Comparison of ENCODE assay signal across 8 cellular contexts in the genomic region with DNA sequence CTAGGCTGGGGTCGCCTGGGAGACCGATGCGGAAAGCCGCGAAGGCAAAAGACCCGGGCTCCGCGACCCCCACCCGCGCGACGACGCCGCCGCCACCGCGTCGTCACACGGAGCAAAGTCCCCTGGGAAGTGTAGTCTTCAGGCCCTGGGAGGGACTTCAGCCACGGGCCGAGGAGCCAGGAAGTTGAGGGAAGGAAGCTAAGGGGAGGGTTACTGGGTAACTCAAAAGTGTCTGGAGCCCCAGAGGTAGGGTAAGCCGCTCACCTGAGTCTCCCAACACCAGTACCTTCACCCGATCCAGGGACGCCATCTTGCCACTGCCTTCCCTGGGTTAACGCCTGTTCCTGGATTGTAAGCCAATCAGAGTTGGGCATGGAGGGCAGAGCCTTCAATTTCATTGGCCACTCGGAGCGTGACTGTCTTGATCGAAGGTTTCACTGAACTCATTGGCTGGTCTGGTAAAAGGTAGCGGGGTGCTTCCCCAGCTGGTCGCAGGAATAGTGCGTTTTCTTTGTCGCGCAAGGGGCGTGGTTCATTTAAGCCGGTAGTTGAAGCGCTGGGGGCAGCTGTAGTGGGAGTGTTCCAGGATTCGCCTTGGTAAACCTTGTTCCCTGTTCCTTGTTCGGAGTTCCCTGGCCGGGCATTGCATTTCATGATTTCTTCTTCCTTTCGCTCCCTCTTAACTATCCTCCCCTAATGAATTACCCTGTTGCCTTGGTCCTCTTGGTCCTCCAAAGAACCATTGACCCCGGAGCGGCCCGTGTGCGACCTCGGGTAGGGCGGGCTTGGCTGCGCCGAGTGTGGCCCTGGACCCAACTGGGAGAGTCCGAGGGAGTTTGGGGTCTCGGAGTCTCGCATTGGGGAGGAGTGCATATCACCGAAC. TPM values are rescaled to one million over a fixed set of nuclear protein-coding genes. Genes with fewer than 3 reads are reported as not detected.
DNase-seq lines count a peak whose midpoint lies in the region; ATAC-seq and TF ChIP-seq lines count a peak whose summit lies in the region.

A gene (plus strand): TSS at position 547 of the 883 bp plus-strand sequence. CDS start 7,809 bp downstream, outside the sequence.
A gene with protein sequence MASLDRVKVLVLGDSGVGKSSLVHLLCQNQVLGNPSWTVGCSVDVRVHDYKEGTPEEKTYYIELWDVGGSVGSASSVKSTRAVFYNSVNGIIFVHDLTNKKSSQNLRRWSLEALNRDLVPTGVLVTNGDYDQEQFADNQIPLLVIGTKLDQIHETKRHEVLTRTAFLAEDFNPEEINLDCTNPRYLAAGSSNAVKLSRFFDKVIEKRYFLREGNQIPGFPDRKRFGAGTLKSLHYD (minus strand): TSS at position 319 of the 883 bp plus-strand sequence. CDS start 9 bp downstream, at position 310.

- H2AFZ ChIP-seq in SU-DHL-6 (ENCODE audit: low read depth, low read length, severe bottlenecking): peak within 1 kb of the TSS; percentile 91

- H3K9me3 ChIP-seq in SU-DHL-6 (ENCODE audit: insufficient read depth, low read length) (no peaks in the 10 kb centered on the region), thymus (ENCODE audit: control insufficient read depth) (no peaks in the 10 kb centered on the region)

- H3K4me2 ChIP-seq in SU-DHL-6 (ENCODE audit: low read depth, low read length, poor library complexity, severe bottlenecking): peak within 1 kb of the TSS; percentile 99

- peak within 1 kb of the TSS; percentile 90 for H3K27ac Mint-ChIP-seq in activated naive CD8-positive, alpha-beta T cell treated with anti-CD3 and anti-CD28 coated beads, Interleukin-2, amount 10 ng/mL, durations not matched to agents 7 days and 5 days
- H3K27ac Mint-ChIP-seq in osteocyte (ENCODE audit: unreplicated experiment): peak within 1 kb of the TSS; percentile 97

- H3K9me3 Mint-ChIP-seq in activated naive CD8-positive, alpha-beta T cell treated with anti-CD3 and anti-CD28 coated beads, Interleukin-2, amount 10 ng/mL, durations not matched to agents 7 days and 5 days: no peaks in the 10 kb centered on the region
- peaks cover under 1% of the 10 kb centered on the region for H3K9me3 Mint-ChIP-seq in osteocyte (ENCODE audit: unreplicated experiment)

- no peaks in the 10 kb centered on the region for H3F3A ChIP-seq in SU-DHL-6 (ENCODE audit: insufficient read depth)

- H3K4me3 ChIP-seq in SU-DHL-6 (ENCODE audit: insufficient read depth, low read length, poor library complexity, severe bottlenecking) (peak within 1 kb of the TSS; percentile 99), thymus (ENCODE audit: low read length) (peak within 1 kb of the TSS; percentile 90)

- under 1% methylated on average over 52 of the region's 52 CpGs for WGBS in thymus

- H3K4me3 Mint-ChIP-seq in activated naive CD8-positive, alpha-beta T cell treated with anti-CD3 and anti-CD28 coated beads, Interleukin-2, amount 10 ng/mL, durations not matched to agents 7 days and 5 days: peak within 1 kb of the TSS; percentile 85
- peak within 1 kb of the TSS; percentile 78 for H3K4me3 Mint-ChIP-seq in osteocyte (ENCODE audit: unreplicated experiment)

- no peaks in the 10 kb centered on the region for H3K9me2 ChIP-seq in SU-DHL-6 (replicated peaks; ENCODE audit: insufficient read depth, low read length)

- TF ChIP-seq POLR2A in GM10847 (IDR thresholded peaks at IDR 0.05; ENCODE audit: extremely low read depth, insufficient read length): peak; percentile 44

- peaks cover 9% of the 10 kb centered on the region for H3K4me1 ChIP-seq in thymus (ENCODE audit: control insufficient read depth, insufficient read depth, low read length)

- no peaks in the 10 kb centered on the region for H4K20me1 ChIP-seq in SU-DHL-6 (ENCODE audit: low read depth, low read length)

- intact Hi-C loops in head of caudate nucleus (cut with DNase I): no loop called here

- TF ChIP-seq CTCF in SU-DHL-6 (IDR thresholded peaks at IDR 0.05; ENCODE audit: insufficient read depth, low read length, poor library complexity, severe bottlenecking) (no peak), osteocyte (IDR thresholded peaks at IDR 0.05) (no peak)

- peaks cover 23% of the 10 kb centered on the region for H3K4me1 Mint-ChIP-seq in activated naive CD8-positive, alpha-beta T cell treated with anti-CD3 and anti-CD28 coated beads, Interleukin-2, amount 10 ng/mL, durations not matched to agents 7 days and 5 days
- H3K4me1 Mint-ChIP-seq in osteocyte (ENCODE audit: unreplicated experiment): peaks cover 27% of the 10 kb centered on the region

- H3K27ac ChIP-seq in SU-DHL-6 (ENCODE audit: low read depth, low read length) (peak within 1 kb of the TSS; percentile 93), thymus (ENCODE audit: low read depth) (peak within 1 kb of the TSS; percentile 95)

- DNase-seq in NCI-H128 (lab: John Stamatoyannopoulos, UW; ENCODE audit: unreplicated experiment) (peak; percentile 99), head of caudate nucleus (peak; percentile 94 to 100 (median 99)), osteocyte (ENCODE audit: extremely low spot score, unreplicated experiment) (peak; percentile 98)
- peak; percentile 89 for DNase-seq in activated naive CD8-positive, alpha-beta T cell treated with anti-CD3 and anti-CD28 coated beads, Interleukin-2, amount 10 ng/mL, durations not matched to agents 7 days and 5 days

- H3K36me3 ChIP-seq in SU-DHL-6 (ENCODE audit: low read length) (peaks cover 3% of the 10 kb centered on the region; the same call in 1 of the 2 replicates), thymus (ENCODE audit: control insufficient read depth, insufficient read depth) (no peaks in the 10 kb centered on the region)

- H3K36me3 Mint-ChIP-seq in activated naive CD8-positive, alpha-beta T cell treated with anti-CD3 and anti-CD28 coated beads, Interleukin-2, amount 10 ng/mL, durations not matched to agents 7 days and 5 days: peaks cover 12% of the 10 kb centered on the region
- H3K36me3 Mint-ChIP-seq in osteocyte (ENCODE audit: unreplicated experiment): peaks cover 6% of the 10 kb centered on the region

- no peaks in the 10 kb centered on the region for H3K27me3 ChIP-seq in SU-DHL-6 (ENCODE audit: low read length)
- no peaks in the 10 kb centered on the region for H3K27me3 ChIP-seq in thymus (ENCODE audit: control insufficient read depth, insufficient read depth)

- H3K9ac ChIP-seq in SU-DHL-6 (ENCODE audit: low read length): peak within 1 kb of the TSS; percentile 94

- no peaks in the 10 kb centered on the region for H3K27me3 Mint-ChIP-seq in activated naive CD8-positive, alpha-beta T cell treated with anti-CD3 and anti-CD28 coated beads, Interleukin-2, amount 10 ng/mL, durations not matched to agents 7 days and 5 days
- H3K27me3 Mint-ChIP-seq in osteocyte (ENCODE audit: unreplicated experiment): no peaks in the 10 kb centered on the region

- POLR2A ChIA-PET in activated naive CD8-positive, alpha-beta T cell treated with anti-CD3 and anti-CD28 coated beads, Interleukin-2, amount 10 ng/mL, durations not matched to agents 7 days and 5 days (lab: Charles Lee): interaction anchor here (1.0 to 3.0 kb wide), 3 partner anchors 22 to 146 kb away, joined by 3 to 27 read pairs (median 4); a partner anchor contains a TSS

- peaks cover 58% of the 10 kb centered on the region for H3K79me2 ChIP-seq in SU-DHL-6 (ENCODE audit: insufficient read depth, low read length)

- ATAC-seq in HG02678 (IDR thresholded peaks at IDR 0.05; ENCODE audit: unreplicated experiment): peak; percentile 98
- ATAC-seq in activated naive CD8-positive, alpha-beta T cell treated with anti-CD3 and anti-CD28 coated beads, Interleukin-2, amount 10 ng/mL, durations not matched to agents 7 days and 5 days (ENCODE audit: low read depth): peak; percentile 99

RNA-seq across cellular contexts. Expression of the first gene that starts in this region (rescaled TPM):
- 10 to 100 TPM; 29.0 to 29.2 TPM for total RNA-seq in activated naive CD8-positive, alpha-beta T cell treated with anti-CD3 and anti-CD28 coated beads, Interleukin-2, amount 10 ng/mL, durations not matched to agents 7 days and 5 days
- total RNA-seq in osteocyte: 17.2 and 19.3 TPM in 2 replicates
- 11.1 TPM for polyA plus RNA-seq in thymus

RNA-seq across cellular contexts. Expression of the second gene that starts in this region (rescaled TPM):
- total RNA-seq in activated naive CD8-positive, alpha-beta T cell treated with anti-CD3 and anti-CD28 coated beads, Interleukin-2, amount 10 ng/mL, durations not matched to agents 7 days and 5 days: 10 to 100 TPM; 21.1 to 22.3 TPM
- 17.4 and 22.2 TPM in 2 replicates for total RNA-seq in osteocyte
- polyA plus RNA-seq in thymus: 8.5 TPM

Comparison
In these comparisons a context has a peak if more than half of its experiments do, and no peak if none do; other contexts are left out.
1. Peak in every context shown above with its lines: DNase-seq, ATAC-seq, H3K4me3 ChIP-seq and H3K27ac ChIP-seq.